Comparison of ENCODE assay signal across 1 cellular context in genomic region chr17:28370035-28370743, GRCh38.
TF ChIP-seq lines count a peak whose summit lies in the region.

Gene VTN (minus strand): TSS chr17:28370307. CDS start chr17:28370203, 104 bp downstream.

TF ChIP-seq in HepG2, 621 proteins besides CTCF, POLR2A, EP300 and RAD21 (continued from another document and continues in another):
- TF ChIP-seq ZHX2 (IDR thresholded peaks at IDR 0.05; ENCODE audit: low read depth): peak; percentile 61; the same call in 1 of the 2 replicates
- TF ChIP-seq ZHX2 (CRISPR knock-in tag; IDR thresholded peaks at IDR 0.05; ENCODE audit: borderline replicate concordance): no peak
- TF ChIP-seq ZNF788 (CRISPR knock-in tag; IDR thresholded peaks at IDR 0.05; ENCODE audit: borderline replicate concordance): peak; percentile 86; the same call in 1 of the 2 replicates
- no peak for TF ChIP-seq CCDC6 (CRISPR knock-in tag; IDR thresholded peaks at IDR 0.05)
- no peak for TF ChIP-seq CREBL2 (CRISPR knock-in tag; IDR thresholded peaks at IDR 0.05; ENCODE audit: borderline replicate concordance)
- TF ChIP-seq WIZ (CRISPR knock-in tag; IDR thresholded peaks at IDR 0.05): no peak
- TF ChIP-seq ZC3H13 (CRISPR knock-in tag; IDR thresholded peaks at IDR 0.05): peak; percentile 26; the same call in 1 of the 2 replicates
- TF ChIP-seq ZSCAN30 (CRISPR knock-in tag; IDR thresholded peaks at IDR 0.05): no peak
- no peak for TF ChIP-seq ZKSCAN1 (IDR thresholded peaks at IDR 0.05; ENCODE audit: low read length)
- no peak; the same call in 1 of the 2 replicates for TF ChIP-seq ZKSCAN8 (CRISPR knock-in tag; IDR thresholded peaks at IDR 0.05; ENCODE audit: borderline replicate concordance)
- peak; percentile 75 for TF ChIP-seq FOXO1 (CRISPR knock-in tag; IDR thresholded peaks at IDR 0.05)
- no peak for TF ChIP-seq U2AF2 (IDR thresholded peaks at IDR 0.05; ENCODE audit: low read depth, low read length)
- TF ChIP-seq SAP130 (CRISPR knock-in tag; IDR thresholded peaks at IDR 0.05; ENCODE audit: low read depth): peak; percentile 86
- no peak for TF ChIP-seq NCOA5 (CRISPR knock-in tag; IDR thresholded peaks at IDR 0.05)
- TF ChIP-seq ZNF317 (CRISPR knock-in tag; IDR thresholded peaks at IDR 0.05): peak; percentile 35; the same call in 1 of the 2 replicates
- no peak for TF ChIP-seq ZNF496 (CRISPR knock-in tag; IDR thresholded peaks at IDR 0.05; ENCODE audit: insufficient replicate concordance)
- no peak for TF ChIP-seq IRX3 (CRISPR knock-in tag; IDR thresholded peaks at IDR 0.05; ENCODE audit: borderline replicate concordance, low read depth)
- no peak; the same call in 1 of the 2 replicates for TF ChIP-seq KMT2B (CRISPR knock-in tag; IDR thresholded peaks at IDR 0.05)
- TF ChIP-seq ZNF639 (CRISPR knock-in tag; conservative IDR thresholded peaks at IDR 0.05): no peak; the same call in 1 of the 2 replicates
- TF ChIP-seq PRPF4 (IDR thresholded peaks at IDR 0.05; ENCODE audit: low read depth, low read length, poor library complexity, severe bottlenecking): no peak
- TF ChIP-seq SCMH1 (CRISPR knock-in tag; IDR thresholded peaks at IDR 0.05; ENCODE audit: borderline replicate concordance): no peak
- no peak for TF ChIP-seq MTA3 (CRISPR knock-in tag; IDR thresholded peaks at IDR 0.05)
- no peak for TF ChIP-seq ZNF121 (CRISPR knock-in tag; IDR thresholded peaks at IDR 0.05)
- no peak for TF ChIP-seq ZNF3 (CRISPR knock-in tag; IDR thresholded peaks at IDR 0.05)
- peak; percentile 97 for TF ChIP-seq NR2F2 (IDR thresholded peaks at IDR 0.05; ENCODE audit: borderline replicate concordance, low read depth)
- peak; percentile 90 for TF ChIP-seq ZBTB7B (CRISPR knock-in tag; IDR thresholded peaks at IDR 0.05)
- TF ChIP-seq MAFG (CRISPR knock-in tag; IDR thresholded peaks at IDR 0.05): no peak
- no peak for TF ChIP-seq CREB1 (IDR thresholded peaks at IDR 0.05)
- TF ChIP-seq CREB1 (CRISPR knock-in tag; IDR thresholded peaks at IDR 0.05): peak; percentile 76
- peak; percentile 60 for TF ChIP-seq ZNF883 (CRISPR knock-in tag; IDR thresholded peaks at IDR 0.05; ENCODE audit: not compliant biosample characterization)
- peak; percentile 44; the same call in 1 of the 2 replicates for TF ChIP-seq NR0B2 (CRISPR knock-in tag; IDR thresholded peaks at IDR 0.05)
- TF ChIP-seq BATF2 (CRISPR knock-in tag; IDR thresholded peaks at IDR 0.05): no peak
- no peak for TF ChIP-seq ZNF367 (CRISPR knock-in tag; IDR thresholded peaks at IDR 0.05; ENCODE audit: borderline replicate concordance)
- TF ChIP-seq ZNF101 (CRISPR knock-in tag; IDR thresholded peaks at IDR 0.05; ENCODE audit: borderline replicate concordance, low read depth): no peak
- no peak for TF ChIP-seq ZNF563 (CRISPR knock-in tag; IDR thresholded peaks at IDR 0.05)
- peak; percentile 79 for TF ChIP-seq KDM2A (CRISPR knock-in tag; IDR thresholded peaks at IDR 0.05; ENCODE audit: borderline replicate concordance, low read depth)
- TF ChIP-seq ZNF530 (CRISPR knock-in tag; IDR thresholded peaks at IDR 0.05; ENCODE audit: low read depth): no peak
- peak; percentile 64; the same call in 1 of the 2 replicates for TF ChIP-seq ATF1 (CRISPR knock-in tag; IDR thresholded peaks at IDR 0.05)
- no peak for TF ChIP-seq ZNF382 (CRISPR knock-in tag; IDR thresholded peaks at IDR 0.05; ENCODE audit: borderline replicate concordance)
- no peak for TF ChIP-seq CAMTA2 (CRISPR knock-in tag; IDR thresholded peaks at IDR 0.05; ENCODE audit: borderline replicate concordance)
- TF ChIP-seq SOX6 (IDR thresholded peaks at IDR 0.05): no peak
- TF ChIP-seq SOX6 (CRISPR knock-in tag; IDR thresholded peaks at IDR 0.05): peak; percentile 96
- TF ChIP-seq ZNF556 (CRISPR knock-in tag; IDR thresholded peaks at IDR 0.05; ENCODE audit: borderline replicate concordance): no peak
- no peak for TF ChIP-seq ZNF841 (CRISPR knock-in tag; IDR thresholded peaks at IDR 0.05; ENCODE audit: borderline replicate concordance)
- TF ChIP-seq ZNF230 (CRISPR knock-in tag; IDR thresholded peaks at IDR 0.05): peak; percentile 67; the same call in 1 of the 2 replicates
- TF ChIP-seq HMG20A (CRISPR knock-in tag; IDR thresholded peaks at IDR 0.05; ENCODE audit: borderline replicate concordance): peak; percentile 85
- 0 out of 2 replicates have a peak, but pooled peaks have one; percentile 25 for TF ChIP-seq ZNF749 (CRISPR knock-in tag; IDR thresholded peaks at IDR 0.05; ENCODE audit: borderline replicate concordance)
- TF ChIP-seq ZNF878 (CRISPR knock-in tag; IDR thresholded peaks at IDR 0.05): no peak
- TF ChIP-seq PREB (CRISPR knock-in tag; IDR thresholded peaks at IDR 0.05): no peak
- TF ChIP-seq ZFX (CRISPR knock-in tag; IDR thresholded peaks at IDR 0.05; ENCODE audit: low read depth): peak; percentile 64
- TF ChIP-seq PHF8 (CRISPR knock-in tag; IDR thresholded peaks at IDR 0.05): no peak; the same call in none of the 2 replicates
- TF ChIP-seq PLRG1 (conservative IDR thresholded peaks at IDR 0.05): no peak
- TF ChIP-seq ATF2 (CRISPR knock-in tag; IDR thresholded peaks at IDR 0.05): peak; percentile 98
- peak; percentile 80 for TF ChIP-seq ZNF574 (CRISPR knock-in tag; IDR thresholded peaks at IDR 0.05)
- TF ChIP-seq ZSCAN5A (CRISPR knock-in tag; IDR thresholded peaks at IDR 0.05; ENCODE audit: borderline replicate concordance): peak; percentile 45; the same call in 1 of the 2 replicates
- TF ChIP-seq XRCC5 (optimal IDR thresholded peaks at IDR 0.05; ENCODE audit: low read length): peak; percentile 88
- TF ChIP-seq MEIS1 (CRISPR knock-in tag; IDR thresholded peaks at IDR 0.05; ENCODE audit: borderline replicate concordance): peak; percentile 58; the same call in 1 of the 2 replicates
- no peak for TF ChIP-seq ZNF790 (CRISPR knock-in tag; IDR thresholded peaks at IDR 0.05; ENCODE audit: borderline replicate concordance)
- no peak for TF ChIP-seq ZNF138 (CRISPR knock-in tag; IDR thresholded peaks at IDR 0.05; ENCODE audit: low read depth)
- no peak for TF ChIP-seq ZFP41 (CRISPR knock-in tag; IDR thresholded peaks at IDR 0.05; ENCODE audit: borderline replicate concordance)
- no peak for TF ChIP-seq MTF2 (CRISPR knock-in tag; IDR thresholded peaks at IDR 0.05; ENCODE audit: borderline replicate concordance)
- peak; percentile 54; the same call in 1 of the 2 replicates for TF ChIP-seq ZNF713 (CRISPR knock-in tag; IDR thresholded peaks at IDR 0.05)
